In the genomic region with DNA sequence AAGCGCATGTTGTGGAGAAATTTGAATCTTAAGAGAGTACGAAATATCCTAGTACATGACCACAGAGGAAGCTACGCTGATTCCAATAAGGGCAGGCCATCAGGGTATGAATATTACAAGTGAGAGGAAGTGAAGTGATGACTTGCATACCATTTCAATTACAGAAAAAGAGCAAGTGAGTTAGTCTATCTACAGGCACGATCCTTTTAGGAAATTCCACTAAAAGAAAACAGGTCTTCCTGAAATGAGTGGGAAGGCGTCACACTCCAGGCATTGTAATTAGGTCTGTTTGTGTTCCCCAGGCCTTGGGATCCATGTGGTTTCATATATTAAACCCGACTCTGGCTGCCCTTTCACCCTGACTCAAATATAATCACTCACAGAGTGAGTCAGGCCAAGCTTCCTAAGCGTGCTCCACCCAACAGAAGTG, we compare ENCODE assay signal across 10 cellular contexts.
DNase-seq lines count a peak whose midpoint lies in the region; ATAC-seq and TF ChIP-seq lines count a peak whose summit lies in the region.
"Had no signal": no experiment of that assay in that cellular context is flagged by ENCODE, and none has a peak within 500 bp of the region (broad histone marks: within the 10 kb centered on the region; RNA-seq: fewer than 3 reads in every experiment).

No MANE protein-coding gene starts in this region.

- no peaks in the 10 kb centered on the region for H3K36me3 ChIP-seq in RWPE2 (ENCODE audit: low read depth)
- H3K36me3 ChIP-seq in effector memory CD4-positive, alpha-beta T cell (ENCODE audit: control insufficient read depth, insufficient read depth, low read length), result no peaks in the 10 kb centered on the region

- H3K27me3 ChIP-seq in RWPE2 (ENCODE audit: insufficient read depth, poor library complexity, severe bottlenecking), result no peaks in the 10 kb centered on the region
- no peaks in the 10 kb centered on the region for H3K27me3 ChIP-seq in effector memory CD4-positive, alpha-beta T cell (replicated peaks; ENCODE audit: control insufficient read depth, insufficient read depth, low read length, poor library complexity, severe bottlenecking)

- DNase-seq in GM04504 (ENCODE audit: low read depth) (peak; percentile 71), RWPE2 (ENCODE audit: low spot score) (no peak), fibroblast of mammary gland (ENCODE audit: low read depth) (peak; percentile 89), retina (peak; percentile 16), NCI-H524 treated with DMSO at 0.1 percent for 48 hours (lab: John Stamatoyannopoulos, UW) (no peak), hepatic stellate cell (ENCODE audit: low spot score) (no peak)
- DNase-seq in effector memory CD4-positive, alpha-beta T cell, result no peak
- DNase-seq in activated effector memory CD4-positive, alpha-beta T cell treated with anti-CD3 and anti-CD28 coated beads, Interleukin-2, amount 50 U/mL, for 16 hours, result no peak
- DNase-seq: naive B cell, OCI-M1 had no signal

- H3K4me1 ChIP-seq in RWPE2 (ENCODE audit: insufficient read depth, poor library complexity, severe bottlenecking), result peaks cover 12% of the 10 kb centered on the region
- no peaks in the 10 kb centered on the region for H3K4me1 ChIP-seq in effector memory CD4-positive, alpha-beta T cell (ENCODE audit: control insufficient read depth, insufficient read depth, low read length, poor library complexity, severe bottlenecking)

- no peaks in the 10 kb centered on the region for H3K9me3 ChIP-seq in RWPE2 (ENCODE audit: severe bottlenecking)
- H3K9me3 ChIP-seq in effector memory CD4-positive, alpha-beta T cell (ENCODE audit: control insufficient read depth, low read length), result no peaks in the 10 kb centered on the region

- TF ChIP-seq CTCF in RWPE2 (IDR thresholded peaks at IDR 0.05; ENCODE audit: poor library complexity, severe bottlenecking) (no peak), fibroblast of mammary gland (conservative IDR thresholded peaks at IDR 0.05; ENCODE audit: control insufficient read depth, insufficient read depth, low read depth, low read length) (no peak)

- ATAC-seq in RWPE2 (ENCODE audit: low read depth), result peak; percentile 98

- H3K4me3 ChIP-seq in RWPE2 (ENCODE audit: severe bottlenecking) (no peak overlapping the region), fibroblast of mammary gland (ENCODE audit: control insufficient read depth, low read depth, low read length) (no peak overlapping the region)
- H3K4me3 ChIP-seq in effector memory CD4-positive, alpha-beta T cell (ENCODE audit: insufficient read depth, low read depth, low read length, poor library complexity, severe bottlenecking), result no peak overlapping the region

- H3K27ac ChIP-seq in RWPE2 (ENCODE audit: poor library complexity, severe bottlenecking), result peak overlapping the region; percentile 70
- H3K27ac ChIP-seq in effector memory CD4-positive, alpha-beta T cell (ENCODE audit: insufficient read depth, low read length, poor library complexity, severe bottlenecking), result no peak overlapping the region

Comparison
In these comparisons a context has a peak if more than half of its experiments do, and no peak if none do; other contexts are left out.
1. DNase-seq: peak in GM04504 (single experiment), fibroblast of mammary gland (single experiment) and retina (single experiment); none in RWPE2 (single experiment), effector memory CD4-positive, alpha-beta T cell (0 of 3), NCI-H524 treated with DMSO at 0.1 percent for 48 hours (single experiment), activated effector memory CD4-positive, alpha-beta T cell treated with anti-CD3 and anti-CD28 coated beads, Interleukin-2, amount 50 U/mL, for 16 hours (single experiment) and hepatic stellate cell (single experiment).